23 cellular contexts compared by ENCODE assay signal in genomic region chr9:124699575-124699974, GRCh38.
"Had no signal": no experiment of that assay in that cellular context is flagged by ENCODE, and none has a peak within 500 bp of the region (broad histone marks: within the 10 kb centered on the region; RNA-seq: fewer than 3 reads in every experiment).

No MANE protein-coding gene starts in this region.

- H3K36me3 ChIP-seq: left lung, neutrophil, ovary, right atrium auricular region, spleen, upper lobe of right lung had no signal

- ATAC-seq: activated CD4-positive, alpha-beta T cell treated with anti-CD3 and anti-CD28 coated beads for 36 hours; left lung; naive thymus-derived CD8-positive, alpha-beta T cell; psoas muscle; stimulated activated naive CD8-positive, alpha-beta T cell treated with anti-CD3 and anti-CD28 coated beads, Interleukin-15, Interleukin-2, amounts not matched to agents 100 U/mL and 50 U/mL, for 24 hours; upper lobe of right lung had no signal

- H3K4me1 ChIP-seq: psoas muscle, right atrium auricular region, upper lobe of right lung had no signal

- H3K36me3 Mint-ChIP-seq: activated CD4-positive, alpha-beta memory T cell treated with anti-CD3 and anti-CD28 coated beads for 36 hours; activated naive CD4-positive, alpha-beta T cell treated with anti-CD3 and anti-CD28 coated beads, Interleukin-2, amount 10 ng/mL, durations not matched to agents 7 days and 5 days; naive thymus-derived CD8-positive, alpha-beta T cell had no signal

- H3K27me3 Mint-ChIP-seq: activated B cell treated with CpG ODN at 0.5 μM for 24 hours; activated CD4-positive, alpha-beta memory T cell treated with anti-CD3 and anti-CD28 coated beads for 36 hours; activated CD4-positive, alpha-beta T cell treated with anti-CD3 and anti-CD28 coated beads for 36 hours; naive thymus-derived CD8-positive, alpha-beta T cell had no signal

- H3K27ac ChIP-seq: left lung, neutrophil, ovary, psoas muscle, right atrium auricular region, spleen, upper lobe of right lung had no signal

- DNase-seq: activated B cell treated with CpG ODN at 0.5 μM for 24 hours; activated CD4-positive, alpha-beta memory T cell treated with anti-CD3 and anti-CD28 coated beads for 36 hours; activated CD4-positive, alpha-beta T cell treated with anti-CD3 and anti-CD28 coated beads for 36 hours; activated effector memory CD4-positive, alpha-beta T cell treated with anti-CD3 and anti-CD28 coated beads, Interleukin-2, amount 50 U/mL, for 16 hours; activated naive CD4-positive, alpha-beta T cell treated with anti-CD3 and anti-CD28 coated beads, Interleukin-2, amount 10 ng/mL, durations not matched to agents 7 days and 5 days; amygdala; cerebellar nuclear complex; effector CD4-positive, alpha-beta T cell; erythroblast; foreskin fibroblast; kidney glomerular epithelial cell; left lung; naive thymus-derived CD8-positive, alpha-beta T cell; ovary; psoas muscle; spleen; stimulated activated CD4-positive, alpha-beta T cell treated with anti-CD3 and anti-CD28 coated beads, Interleukin-4, amount 100 ng/mL, for 24 hours; stimulated activated naive CD8-positive, alpha-beta T cell treated with anti-CD3 and anti-CD28 coated beads, Interleukin-15, Interleukin-2, amounts not matched to agents 100 U/mL and 50 U/mL, for 24 hours; T-helper 1 cell; upper lobe of right lung had no signal

- H3K4me3 Mint-ChIP-seq: activated B cell treated with CpG ODN at 0.5 μM for 24 hours; activated CD4-positive, alpha-beta memory T cell treated with anti-CD3 and anti-CD28 coated beads for 36 hours; activated CD4-positive, alpha-beta T cell treated with anti-CD3 and anti-CD28 coated beads for 36 hours; activated naive CD4-positive, alpha-beta T cell treated with anti-CD3 and anti-CD28 coated beads, Interleukin-2, amount 10 ng/mL, durations not matched to agents 7 days and 5 days; naive thymus-derived CD8-positive, alpha-beta T cell had no signal

- H3K4me1 Mint-ChIP-seq: activated B cell treated with CpG ODN at 0.5 μM for 24 hours; activated CD4-positive, alpha-beta T cell treated with anti-CD3 and anti-CD28 coated beads for 36 hours; activated naive CD4-positive, alpha-beta T cell treated with anti-CD3 and anti-CD28 coated beads, Interleukin-2, amount 10 ng/mL, durations not matched to agents 7 days and 5 days; naive thymus-derived CD8-positive, alpha-beta T cell had no signal

- H3K27ac Mint-ChIP-seq: activated B cell treated with CpG ODN at 0.5 μM for 24 hours; activated CD4-positive, alpha-beta memory T cell treated with anti-CD3 and anti-CD28 coated beads for 36 hours; activated CD4-positive, alpha-beta T cell treated with anti-CD3 and anti-CD28 coated beads for 36 hours; activated naive CD4-positive, alpha-beta T cell treated with anti-CD3 and anti-CD28 coated beads, Interleukin-2, amount 10 ng/mL, durations not matched to agents 7 days and 5 days had no signal

- H3K4me3 ChIP-seq: left lung, lung, ovary, psoas muscle, right atrium auricular region, spleen, upper lobe of right lung had no signal

- H3K9me3 ChIP-seq: left lung, neutrophil, ovary, psoas muscle, right atrium auricular region, spleen, upper lobe of right lung had no signal

- H3K27me3 ChIP-seq: left lung, neutrophil, ovary, right atrium auricular region, spleen, upper lobe of right lung had no signal

- H3K9me3 Mint-ChIP-seq: activated B cell treated with CpG ODN at 0.5 μM for 24 hours; activated CD4-positive, alpha-beta memory T cell treated with anti-CD3 and anti-CD28 coated beads for 36 hours; activated naive CD4-positive, alpha-beta T cell treated with anti-CD3 and anti-CD28 coated beads, Interleukin-2, amount 10 ng/mL, durations not matched to agents 7 days and 5 days; naive thymus-derived CD8-positive, alpha-beta T cell had no signal
